ENCODE assay signal across 8 cellular contexts in the genomic region with DNA sequence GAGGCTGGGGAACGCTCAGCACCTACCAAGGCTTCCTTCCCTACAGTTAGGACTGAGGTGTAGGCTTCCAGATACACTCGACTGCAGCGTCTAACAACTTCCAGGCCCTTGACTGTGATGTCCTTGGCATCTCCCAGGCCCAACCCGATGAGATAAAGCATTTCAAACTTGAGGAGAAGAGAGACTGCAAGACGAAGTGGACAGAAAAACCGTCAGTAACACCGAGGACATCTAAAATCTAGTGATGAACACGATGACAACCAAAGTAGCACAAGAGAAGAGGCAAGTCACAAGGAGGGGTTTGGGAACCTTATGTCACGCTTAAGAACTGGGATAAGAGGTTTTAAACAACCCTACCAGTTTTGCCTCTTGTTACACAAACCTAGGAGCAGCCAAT. TPM values are rescaled to one million over a fixed set of nuclear protein-coding genes. Genes with fewer than 3 reads are reported as not detected.
DNase-seq lines count a peak whose midpoint lies in the region; ATAC-seq and TF ChIP-seq lines count a peak whose summit lies in the region.

No MANE protein-coding gene starts in this region.

- peaks cover 36% of the 10 kb centered on the region; the same call in 1 of the 2 replicates for H3K36me3 ChIP-seq in DND-41 (ENCODE audit: insufficient read depth, low read length)
- H3K36me3 ChIP-seq in HUES64 (ENCODE audit: insufficient read depth, low read length) = peaks cover 39% of the 10 kb centered on the region
- peaks cover 0 to 13% of the 10 kb centered on the region in 2 donors for H3K36me3 ChIP-seq in gastroesophageal sphincter
- no peaks in the 10 kb centered on the region for H3K36me3 ChIP-seq in ovary

- peak overlapping the region; percentile 92 for H2AFZ ChIP-seq in DND-41 (ENCODE audit: low read depth, low read length)

- peak overlapping the region; percentile 72 to 88 for H3K4me3 ChIP-seq in DND-41 (ENCODE audit: low read depth in 1 of 2, low read length in 2 of 2)
- peak overlapping the region; percentile 84 for H3K4me3 ChIP-seq in HUES64 (ENCODE audit: low read length)
- peak overlapping the region; percentile 77 to 79 for H3K4me3 ChIP-seq in gastroesophageal sphincter
- peak overlapping the region; percentile 74 for H3K4me3 ChIP-seq in ovary

- TF ChIP-seq CTCF in DND-41 (IDR thresholded peaks at IDR 0.05; ENCODE audit: borderline replicate concordance, extremely low read depth, low read length, poor library complexity, severe bottlenecking) (no peak), gastroesophageal sphincter (IDR thresholded peaks at IDR 0.05) (no peak), ovary (IDR thresholded peaks at IDR 0.05) (no peak)

- in situ Hi-C loops in G401 (cut with HindIII; ENCODE audit: low sequenced_read_pairs) = no loop called here

- intact Hi-C loops in ovary (cut with DNase I) = no loop called here

- H3K9me3 ChIP-seq in DND-41 (ENCODE audit: insufficient read depth, low read length, severe bottlenecking) (no peaks in the 10 kb centered on the region), HUES64 (ENCODE audit: insufficient read depth, low read depth, low read length) (no peaks in the 10 kb centered on the region), gastroesophageal sphincter (no peaks in the 10 kb centered on the region), ovary (no peaks in the 10 kb centered on the region)

- H3K27me3 ChIP-seq in DND-41 (ENCODE audit: insufficient read depth, low read length, poor library complexity) (no peaks in the 10 kb centered on the region), HUES64 (ENCODE audit: insufficient read depth, low read length) (no peaks in the 10 kb centered on the region), gastroesophageal sphincter (no peaks in the 10 kb centered on the region), ovary (no peaks in the 10 kb centered on the region)

- H3K79me2 ChIP-seq in DND-41 (ENCODE audit: insufficient read depth, low read length) = peaks cover 60% of the 10 kb centered on the region

- no peak for TF ChIP-seq EP300 in gastroesophageal sphincter (IDR thresholded peaks at IDR 0.05)
- TF ChIP-seq EP300 in ovary (IDR thresholded peaks at IDR 0.05) = no peak

- ATAC-seq in DND-41 (ENCODE audit: insufficient read depth, low read depth) (peak; percentile 64), GM21576 (IDR thresholded peaks at IDR 0.05; ENCODE audit: unreplicated experiment) (peak; percentile 21), gastroesophageal sphincter (peak; percentile 27)

- peak overlapping the region; percentile 73 for H3K9ac ChIP-seq in DND-41 (ENCODE audit: low read depth, low read length)
- H3K9ac ChIP-seq in HUES64 (ENCODE audit: low read depth, low read length) = peak overlapping the region; percentile 98

- no peaks in the 10 kb centered on the region for H4K20me1 ChIP-seq in DND-41 (ENCODE audit: insufficient read depth, low read length)

- WGBS in HUES64 = 2% methylated on average over 9 of the region's 9 CpGs
- WGBS in gastroesophageal sphincter (ENCODE audit: low coverage in 1 of 2), 2 donors = 0 to 2% methylated on average over 6 to 7 of the region's 9 CpGs
- WGBS in ovary, 3 donors = 1 to 2% (median 1%) methylated on average over 9 of the region's 9 CpGs

- H3K4me1 ChIP-seq in DND-41 (ENCODE audit: insufficient read depth, low read length) (peaks cover 45% of the 10 kb centered on the region), HUES64 (ENCODE audit: insufficient read depth, low read length) (peaks cover 13% of the 10 kb centered on the region), gastroesophageal sphincter (peaks cover 4 to 30% (median 10%) of the 10 kb centered on the region in 3 donors), ovary (ENCODE audit: insufficient read depth) (peaks cover 3% of the 10 kb centered on the region)

- TF ChIP-seq POLR2A in gastroesophageal sphincter (IDR thresholded peaks at IDR 0.05) (no peak), ovary (IDR thresholded peaks at IDR 0.05) (no peak)

- peak overlapping the region; percentile 88 for H3K4me2 ChIP-seq in DND-41 (ENCODE audit: insufficient read depth, low read length)

- peak overlapping the region; percentile 88 for H3K27ac ChIP-seq in DND-41 (ENCODE audit: low read length)
- H3K27ac ChIP-seq in HUES64 (ENCODE audit: low read depth, low read length) = peak overlapping the region; percentile 60
- peak overlapping the region; percentile 43 to 91 (median 87) for H3K27ac ChIP-seq in gastroesophageal sphincter
- peak overlapping the region; percentile 11 to 35 for H3K27ac ChIP-seq in ovary

- DNase-seq in DND-41 (peak; percentile 36), ovary (peak in 2 of 5 donors; percentile 14 to 19), G401 (ENCODE audit: low spot score) (no peak), NCI-H1694 (lab: John Stamatoyannopoulos, UW) (no peak)
- peak; percentile 58 for DNase-seq in activated CD8-positive, alpha-beta memory T cell treated with anti-CD3 and anti-CD28 coated beads, Interleukin-2, amount 50 U/mL, for 48 hours

RNA-seq across cellular contexts. Expression of gene DPH5, which starts 0.3 kb away (rescaled TPM):
- 42.6 TPM for polyA plus RNA-seq in HUES64 (2013, experiment 1 of 2)
- polyA plus RNA-seq in HUES64 (2013, experiment 2 of 2) = 50.4 TPM
- total RNA-seq in gastroesophageal sphincter (10 to 100 TPM; 14.8 to 26.8 (median 20.5) TPM), ovary (10 to 100 TPM; 24.0 to 68.8 (median 44.7) TPM)
- 10 to 100 TPM; 55.8 to 77.2 TPM for polyA plus RNA-seq in ovary
- total RNA-seq in G401 (2014; rRNA removed; shearing (Covaris generic)) = 42.5 and 80.4 TPM in 2 replicates

Comparison
In these comparisons a context has a peak if more than half of its experiments do, and no peak if none do; other contexts are left out.
1. DNase-seq: peak in DND-41 (single experiment) and activated CD8-positive, alpha-beta memory T cell treated with anti-CD3 and anti-CD28 coated beads, Interleukin-2, amount 50 U/mL, for 48 hours (single experiment); none in G401 (single experiment) and NCI-H1694 (single experiment).
2. H3K27ac ChIP-seq: peak in every context shown above with its lines; median percentile 88 in DND-41; 87 in gastroesophageal sphincter; 60 in HUES64; 23 in ovary.
3. Peak in every context shown above with its lines, with median percentiles within 50 percentile points of each other: ATAC-seq and H3K4me3 ChIP-seq.